24 cellular contexts compared by ENCODE assay signal in the genomic region with DNA sequence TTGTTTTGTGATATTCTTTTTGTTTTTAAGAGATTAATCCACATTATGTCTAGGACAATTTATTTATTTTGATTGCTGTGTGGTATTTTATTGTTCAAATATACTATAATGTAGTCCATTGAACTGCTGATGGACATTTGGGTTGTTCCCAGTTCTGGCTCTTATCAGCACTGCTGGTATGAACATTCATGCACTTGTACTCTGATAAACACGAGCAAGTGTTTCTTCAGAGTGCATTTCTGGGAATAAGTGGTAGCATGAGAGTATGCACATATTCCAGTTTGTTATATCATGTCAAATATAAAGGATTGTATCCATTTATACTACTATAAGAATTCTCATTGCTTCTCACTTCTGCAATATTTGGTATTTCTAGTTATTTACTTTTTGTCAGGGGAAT. TPM values are rescaled to one million over a fixed set of nuclear protein-coding genes. Genes with fewer than 3 reads are reported as not detected.
DNase-seq lines count a peak whose midpoint lies in the region; ATAC-seq and TF ChIP-seq lines count a peak whose summit lies in the region.
"Had no signal": no experiment of that assay in that cellular context is flagged by ENCODE, and none has a peak within 500 bp of the region (broad histone marks: within the 10 kb centered on the region; RNA-seq: fewer than 3 reads in every experiment).

No MANE protein-coding gene starts in this region.

- 59 to 79% methylated on average over 1 of the region's 1 CpG for WGBS in lung, 2 donors

- H3K36me3 Mint-ChIP-seq in dendritic cell treated with granulocyte-macrophage colony-stimulating factor and Interleukin-4, amounts not matched to agents 40 ng/mL and 50 ng/mL, for 4 days (ENCODE audit: low read depth): no peaks in the 10 kb centered on the region
- H3K36me3 Mint-ChIP-seq: CD8-positive, alpha-beta T cell had no signal

- no peaks in the 10 kb centered on the region for H3K36me3 ChIP-seq in lung (ENCODE audit: control insufficient read depth in 2 of 2, insufficient read depth in 2 of 2, low read length in 2 of 2)

- intact Hi-C loops in dendritic cell treated with granulocyte-macrophage colony-stimulating factor and Interleukin-4, amounts not matched to agents 40 ng/mL and 50 ng/mL, for 4 days (cut with micrococcal nuclease): no loop called here

- no peaks in the 10 kb centered on the region for H3K9me3 ChIP-seq in lung (ENCODE audit: control insufficient read depth in 2 of 2, insufficient read depth in 1 of 2, low read length in 1 of 2)
- H3K9me3 ChIP-seq: Caco-2 had no signal

- ATAC-seq in lung (ENCODE audit: insufficient read depth, low FRiP score) (peak; percentile 51), HG03469 (IDR thresholded peaks at IDR 0.05; ENCODE audit: unreplicated experiment) (no peak)
- ATAC-seq: CD8-positive, alpha-beta T cell; HepG2 had no signal

- H3K27ac Mint-ChIP-seq in dendritic cell treated with granulocyte-macrophage colony-stimulating factor and Interleukin-4, amounts not matched to agents 40 ng/mL and 50 ng/mL, for 4 days: peak overlapping the region; percentile 45
- H3K27ac Mint-ChIP-seq: CD8-positive, alpha-beta T cell had no signal

- H3K4me1 Mint-ChIP-seq in dendritic cell treated with granulocyte-macrophage colony-stimulating factor and Interleukin-4, amounts not matched to agents 40 ng/mL and 50 ng/mL, for 4 days (ENCODE audit: low read depth): peaks cover 52% of the 10 kb centered on the region

- no peak for TF ChIP-seq CTCF in lung (IDR thresholded peaks at IDR 0.05; ENCODE audit: control extremely low read depth, extremely low read depth)

- H3K4me3 Mint-ChIP-seq in dendritic cell treated with granulocyte-macrophage colony-stimulating factor and Interleukin-4, amounts not matched to agents 40 ng/mL and 50 ng/mL, for 4 days: no peak overlapping the region
- H3K4me3 Mint-ChIP-seq: CD8-positive, alpha-beta T cell had no signal

- no peaks in the 10 kb centered on the region for H3K27me3 ChIP-seq in lung (ENCODE audit: control insufficient read depth, insufficient read depth)

- no peak overlapping the region for H3K4me3 ChIP-seq in lung

- H3K9me3 Mint-ChIP-seq in dendritic cell treated with granulocyte-macrophage colony-stimulating factor and Interleukin-4, amounts not matched to agents 40 ng/mL and 50 ng/mL, for 4 days: no peaks in the 10 kb centered on the region
- H3K9me3 Mint-ChIP-seq: CD8-positive, alpha-beta T cell had no signal

- H3K4me1 ChIP-seq in lung (ENCODE audit: control insufficient read depth in 2 of 2, insufficient read depth in 2 of 2, low read length in 2 of 2): no peaks in the 10 kb centered on the region
- H3K4me1 ChIP-seq: Caco-2 had no signal

- H3K27ac ChIP-seq in lung (ENCODE audit: low read depth in 1 of 2, low read length in 1 of 2): no peak overlapping the region
- H3K27ac ChIP-seq: C4-2B had no signal

- DNase-seq in HUDEP-2 (lab: John Stamatoyannopoulos, UW; ENCODE audit: unreplicated experiment in 76 of 76): peak in 48 of 76 experiments; percentile 11 to 89 (median 60)
- peak; percentile 89 for DNase-seq in OCI-M1 (lab: John Stamatoyannopoulos, UW)
- DNase-seq in lung (ENCODE audit: low spot score): no peak
- DNase-seq in NCI-H1694 (lab: John Stamatoyannopoulos, UW): no peak
- no peak for DNase-seq in NCI-H2081 treated with DMSO at 0.1 percent for 48 hours (lab: John Stamatoyannopoulos, UW)
- DNase-seq: Caco-2; CD8-positive, alpha-beta T cell; DMS79; EL; GDM1; Kasumi-1; NCI-H1092 treated with DMSO at 0.1 percent for 48 hours; NCI-H1436; NCI-H187 treated with DMSO at 0.1 percent for 48 hours; NCI-H2107; NCI-H446 treated with DMSO at 0.1 percent for 48 hours; NCI-H526 treated with DMSO at 0.1 percent for 48 hours; SHP77 treated with DMSO at 0.1 percent for 48 hours had no signal

- no peaks in the 10 kb centered on the region for H3K27me3 Mint-ChIP-seq in dendritic cell treated with granulocyte-macrophage colony-stimulating factor and Interleukin-4, amounts not matched to agents 40 ng/mL and 50 ng/mL, for 4 days

RNA-seq across cellular contexts. Expression of a gene that starts 7.1 kb away (rescaled TPM):
- 1 to 10 TPM; 2.1 to 6.0 TPM for total RNA-seq in lung
- polyA plus RNA-seq in lung: 10 to 100 TPM in 1 of 2 donors, 1 to 10 TPM in 1; 9.2 to 20.8 TPM
- total RNA-seq: A673, Caco-2, HepG2, HT-29 had no signal
- polyA plus RNA-seq: HepG2 had no signal

RNA-seq across cellular contexts. Expression of a gene that starts 43.1 kb away (rescaled TPM):
- 1 to 10 TPM; 1.3 to 3.0 TPM for total RNA-seq in lung
- under 1 TPM; 0.41 to 0.69 TPM for polyA plus RNA-seq in lung
- total RNA-seq: CD8-positive, alpha-beta T cell; HepG2 had no signal
- polyA plus RNA-seq: HepG2 had no signal

Comparison
In these comparisons a context has a peak if more than half of its experiments do, and no peak if none do; other contexts are left out.
1. DNase-seq: peak in HUDEP-2 (48 of 76) and OCI-M1 (single experiment); none in lung (single experiment), NCI-H1694 (single experiment) and NCI-H2081 treated with DMSO at 0.1 percent for 48 hours (single experiment).